In the genomic region with DNA sequence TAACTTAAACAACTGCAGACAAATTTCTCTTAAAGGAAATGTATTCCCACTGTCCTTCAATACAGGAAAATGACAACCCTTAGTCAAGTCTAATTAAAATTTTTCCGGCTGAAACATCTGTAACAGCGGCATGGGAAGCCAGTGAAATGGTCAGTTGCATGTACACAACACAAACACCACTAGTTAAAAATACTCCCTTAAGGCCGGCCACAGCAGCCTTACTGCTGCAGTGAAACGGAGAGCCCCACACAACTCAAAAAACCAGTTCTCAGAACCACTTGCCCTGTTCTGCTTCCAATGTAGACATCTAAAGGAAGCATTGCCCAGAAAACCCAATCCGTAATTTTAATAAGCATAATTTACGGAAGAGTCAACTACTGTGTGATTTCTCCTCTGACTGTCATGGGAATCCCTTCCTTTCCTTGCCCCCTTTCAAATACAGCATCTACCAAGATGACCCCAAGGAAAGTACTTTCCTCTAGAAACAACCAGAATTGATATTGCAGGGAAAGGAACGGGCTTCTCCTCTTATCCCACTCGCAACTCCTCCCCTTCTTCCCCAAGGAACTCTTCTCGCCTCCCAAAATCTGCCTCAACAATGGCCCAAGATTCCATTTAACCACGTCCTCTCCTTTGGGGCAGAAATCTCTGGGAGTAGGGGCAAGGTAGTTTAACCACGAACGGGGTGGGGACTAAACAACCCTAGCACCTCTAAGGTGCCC, we compare ENCODE assay signal across 9 cellular contexts. TPM values are rescaled to one million over a fixed set of nuclear protein-coding genes. Genes with fewer than 3 reads are reported as not detected.
DNase-seq lines count a peak whose midpoint lies in the region; ATAC-seq and TF ChIP-seq lines count a peak whose summit lies in the region.
"Had no signal": no experiment of that assay in that cellular context is flagged by ENCODE, and none has a peak within 500 bp of the region (broad histone marks: within the 10 kb centered on the region; RNA-seq: fewer than 3 reads in every experiment).

No MANE protein-coding gene starts in this region.

- H4K5ac ChIP-seq in mesendoderm (ENCODE audit: low read length) = no peak overlapping the region

- H3K9me3 Mint-ChIP-seq in activated T-cell treated with anti-CD3 and anti-CD28 coated beads, Interleukin-2, amount 50 U/mL, for 24 hours = no peaks in the 10 kb centered on the region
- H3K9me3 Mint-ChIP-seq in activated T-cell treated with anti-CD3 and anti-CD28 coated beads, Interleukin-2, amount 50 U/mL, for 4 hours = no peaks in the 10 kb centered on the region

- ATAC-seq in activated T-cell treated with anti-CD3 and anti-CD28 coated beads, Interleukin-2, amount 50 U/mL, for 4 hours = no peak
- ATAC-seq in GM18873 (IDR thresholded peaks at IDR 0.05; ENCODE audit: low FRiP score, unreplicated experiment) = no peak

- H3K79me1 ChIP-seq in mesendoderm (ENCODE audit: low read length) = no peaks in the 10 kb centered on the region

- H3K9me3 ChIP-seq in transverse colon = no peaks in the 10 kb centered on the region

- no peak overlapping the region for H2BK120ac ChIP-seq in mesendoderm (ENCODE audit: low read depth, low read length)

- peak overlapping the region; percentile 31 for H3K23ac ChIP-seq in mesendoderm (ENCODE audit: low read length)

- H3K4ac ChIP-seq in mesendoderm (ENCODE audit: low read depth, low read length) = no peak overlapping the region

- H3K36me3 Mint-ChIP-seq in activated T-cell treated with anti-CD3 and anti-CD28 coated beads, Interleukin-2, amount 50 U/mL, for 24 hours (ENCODE audit: low read depth) = no peaks in the 10 kb centered on the region
- no peaks in the 10 kb centered on the region for H3K36me3 Mint-ChIP-seq in activated T-cell treated with anti-CD3 and anti-CD28 coated beads, Interleukin-2, amount 50 U/mL, for 4 hours (ENCODE audit: insufficient read depth)

- H3K4me1 ChIP-seq in mesendoderm (ENCODE audit: control insufficient read depth, low read depth, low read length) (peaks cover 4% of the 10 kb centered on the region), transverse colon (peaks cover 0 to 19% (median 2%) of the 10 kb centered on the region in 4 donors)

- in situ Hi-C loops in transverse colon (cut with MboI; ENCODE audit: low pct_ligation_motif_present in 1 of 4, low pct_unique_long_range_greater_than_20kb in 1 of 4, low sequenced_read_pairs in 3 of 4) = no loop called here

- H3K27ac Mint-ChIP-seq in activated T-cell treated with anti-CD3 and anti-CD28 coated beads, Interleukin-2, amount 50 U/mL, for 24 hours = no peak overlapping the region

- no peaks in the 10 kb centered on the region for H3K79me2 ChIP-seq in mesendoderm (ENCODE audit: control insufficient read depth, insufficient read depth, low read length)

- H3K9ac ChIP-seq in mesendoderm (ENCODE audit: low read length) = peak overlapping the region; percentile 35

- H2AK5ac ChIP-seq in mesendoderm (ENCODE audit: low read length) = no peak overlapping the region

- H3K27me3 Mint-ChIP-seq in activated T-cell treated with anti-CD3 and anti-CD28 coated beads, Interleukin-2, amount 50 U/mL, for 24 hours = peaks cover 48% of the 10 kb centered on the region
- H3K27me3 Mint-ChIP-seq in activated T-cell treated with anti-CD3 and anti-CD28 coated beads, Interleukin-2, amount 50 U/mL, for 4 hours (ENCODE audit: low read depth) = peaks cover 34% of the 10 kb centered on the region

- no peak for TF ChIP-seq POLR2A in transverse colon (IDR thresholded peaks at IDR 0.05)

- peak overlapping the region; percentile 76 for H3K4me2 ChIP-seq in mesendoderm (ENCODE audit: low read length)

- H3K4me3 ChIP-seq in mesendoderm (ENCODE audit: low read length) (peak overlapping the region; percentile 1), transverse colon (peak overlapping the region; percentile 54 to 80 (median 57))

- intact Hi-C loops in transverse colon (cut with DNase I; ENCODE audit: low total_unique reads) = no loop called here

- peaks cover 5% of the 10 kb centered on the region for H3K4me1 Mint-ChIP-seq in activated T-cell treated with anti-CD3 and anti-CD28 coated beads, Interleukin-2, amount 50 U/mL, for 24 hours (ENCODE audit: low read depth)
- H3K4me1 Mint-ChIP-seq in activated T-cell treated with anti-CD3 and anti-CD28 coated beads, Interleukin-2, amount 50 U/mL, for 4 hours (ENCODE audit: low read depth) = peaks cover 6% of the 10 kb centered on the region

- H3K18ac ChIP-seq in mesendoderm (ENCODE audit: low read length) = no peak overlapping the region

- no CpG with 5 or more reads among the region's 12 CpGs for WGBS in mesendoderm (ENCODE audit: extremely low coverage, insufficient coverage, low lambda C conversion rate)
- WGBS in transverse colon (ENCODE audit: low coverage in 1 of 2), 2 donors = 44 to 82% methylated on average over 6 to 12 of the region's 12 CpGs

- H3K56ac ChIP-seq in mesendoderm (ENCODE audit: low read length) = peak overlapping the region; percentile 89

- H3K27ac ChIP-seq in caudate nucleus (ENCODE audit: low read depth, low read length) (peak overlapping the region; percentile 87), mesendoderm (ENCODE audit: low read depth, low read length) (no peak overlapping the region), transverse colon (peak overlapping the region; percentile 85 to 90 (median 87))
- H3K27ac ChIP-seq: C4-2B had no signal

- no peak for DNase-seq in activated T-cell treated with anti-CD3 and anti-CD28 coated beads, Interleukin-2, amount 50 U/mL, for 24 hours
- DNase-seq in activated T-cell treated with anti-CD3 and anti-CD28 coated beads, Interleukin-2, amount 50 U/mL, for 4 hours = no peak
- DNase-seq in caudate nucleus (lab: John Stamatoyannopoulos, UW) = peak in 2 of 61 donors; percentile 13 to 57
- DNase-seq in mesendoderm = no peak
- no peak for DNase-seq in transverse colon
- DNase-seq in cerebellum (ENCODE audit: low spot score) = no peak
- DNase-seq in DMS153 (lab: John Stamatoyannopoulos, UW) = no peak

- no peak overlapping the region for H4K8ac ChIP-seq in mesendoderm (ENCODE audit: low read depth, low read length)

- no peak overlapping the region for H2BK5ac ChIP-seq in mesendoderm (ENCODE audit: low read length)

- H2BK15ac ChIP-seq in mesendoderm (replicated peaks; ENCODE audit: low read depth) = no peak overlapping the region

- TF ChIP-seq CTCF in transverse colon (IDR thresholded peaks at IDR 0.05) = no peak

- TF ChIP-seq EP300 in transverse colon (IDR thresholded peaks at IDR 0.05; ENCODE audit: low read depth) = no peak

- H3K36me3 ChIP-seq in mesendoderm (ENCODE audit: control insufficient read depth, insufficient read depth, low read length) (no peaks in the 10 kb centered on the region), transverse colon (no peaks in the 10 kb centered on the region)

- peak overlapping the region; percentile 15 for H3K4me3 Mint-ChIP-seq in activated T-cell treated with anti-CD3 and anti-CD28 coated beads, Interleukin-2, amount 50 U/mL, for 24 hours
- no peak overlapping the region for H3K4me3 Mint-ChIP-seq in activated T-cell treated with anti-CD3 and anti-CD28 coated beads, Interleukin-2, amount 50 U/mL, for 4 hours

- H3K27me3 ChIP-seq in mesendoderm (ENCODE audit: insufficient read depth, low read length, poor library complexity) (peaks cover 11% of the 10 kb centered on the region), transverse colon (peaks cover 31% of the 10 kb centered on the region)

RNA-seq across cellular contexts. Expression of a gene that starts 1.6 kb away (rescaled TPM):
- under 1 TPM; 0.22 to 0.38 (median 0.24) TPM for total RNA-seq in activated T-cell treated with anti-CD3 and anti-CD28 coated beads, Interleukin-2, amount 50 U/mL, for 4 hours
- 1.1 TPM for polyA plus RNA-seq in mesendoderm (2013, experiment 1 of 2)
- 0.98 TPM for polyA plus RNA-seq in mesendoderm (2013, experiment 2 of 2)
- 100 to 1,000 TPM in 1 of 4 donors, 10 to 100 TPM in 3; 17.6 to 106 (median 31.2) TPM for total RNA-seq in transverse colon
- total RNA-seq in cerebellum = 38.6 TPM

Comparison
In these comparisons a context has a peak if more than half of its experiments do, and no peak if none do; other contexts are left out.
1. RNA of a gene that starts 1.6 kb away (total RNA-seq): 38.6 TPM in cerebellum (single experiment) and 17.6 to 106 TPM in transverse colon; 0.22 to 0.38 TPM in activated T-cell treated with anti-CD3 and anti-CD28 coated beads, Interleukin-2, amount 50 U/mL, for 4 hours; every median in the first group is over 10 times any median in the second.